25 cellular contexts compared by ENCODE assay signal in the genomic region with DNA sequence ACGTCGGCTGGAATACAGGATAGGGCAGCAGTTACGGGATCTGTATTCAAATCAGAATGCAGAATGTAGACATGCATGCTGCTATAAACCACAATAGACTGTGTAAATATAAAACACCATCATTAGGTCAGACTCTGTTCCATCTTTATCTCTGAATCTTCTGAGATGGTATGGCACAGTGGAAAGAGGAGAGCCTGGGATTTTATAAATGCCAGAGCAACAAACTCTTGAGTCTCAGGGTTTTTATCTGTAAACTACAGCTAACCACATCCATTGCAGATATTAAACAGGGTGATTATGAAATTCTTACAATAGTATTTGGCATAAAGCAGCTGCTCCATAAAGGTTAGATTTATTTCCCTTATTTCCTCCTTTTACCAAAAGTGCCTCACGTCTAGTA.
"Had no signal": no experiment of that assay in that cellular context is flagged by ENCODE, and none has a peak within 500 bp of the region (broad histone marks: within the 10 kb centered on the region; RNA-seq: fewer than 3 reads in every experiment).

No MANE protein-coding gene starts in this region.

- H3K4me3 Mint-ChIP-seq: neural crest cell; stimulated activated naive CD8-positive, alpha-beta T cell treated with anti-CD3 and anti-CD28 coated beads, Interleukin-15, amount 100 ng/mL, for 72 hours had no signal

- H3K27ac ChIP-seq: dorsolateral prefrontal cortex, esophagus muscularis mucosa, lower lobe of right lung, neutrophil, pancreas, right lobe of liver, suprapubic skin, transverse colon, upper lobe of right lung, vagina had no signal

- H3K4me1 ChIP-seq: esophagus muscularis mucosa, lower lobe of right lung, pancreas, right lobe of liver, suprapubic skin, transverse colon, upper lobe of right lung, vagina had no signal

- H3K4me3 ChIP-seq: dorsolateral prefrontal cortex, esophagus muscularis mucosa, lower lobe of right lung, pancreas, right lobe of liver, smooth muscle cell, suprapubic skin, transverse colon, upper lobe of right lung, vagina had no signal

- H3K4me1 Mint-ChIP-seq: neural crest cell had no signal

- H3K27me3 ChIP-seq: dorsolateral prefrontal cortex, esophagus muscularis mucosa, neutrophil, pancreas, right lobe of liver, suprapubic skin, transverse colon, upper lobe of right lung, vagina had no signal

- DNase-seq: cortex of kidney; dorsolateral prefrontal cortex; effector CD4-positive, alpha-beta T cell; hypothalamus; immature natural killer cell; left ventricle myocardium superior; lower lobe of right lung; pancreas; retina; right lobe of liver; stimulated activated CD4-positive, alpha-beta T cell treated with anti-CD3 and anti-CD28 coated beads, Interleukin-12 subunit alpha, Interleukin-12 subunit beta, amount 100 ng/mL, for 4 hours; stimulated activated CD4-positive, alpha-beta T cell treated with anti-CD3 and anti-CD28 coated beads, Interleukin-1b, Interleukin-23, amount 100 ng/mL, for 48 hours; stimulated activated CD4-positive, alpha-beta T cell treated with anti-CD3 and anti-CD28 coated beads, Interleukin-4, amount 100 ng/mL, for 1 hour; stimulated activated CD8-positive, alpha-beta memory T cell treated with anti-CD3 and anti-CD28 coated beads, Interleukin-4, amount 100 ng/mL, for 48 hours; stimulated activated naive CD4-positive, alpha-beta T cell; stimulated activated naive CD8-positive, alpha-beta T cell treated with anti-CD3 and anti-CD28 coated beads, Interleukin-15, amount 100 ng/mL, for 72 hours; transverse colon; upper lobe of right lung had no signal

- ATAC-seq: left ventricle myocardium superior; lower lobe of right lung; pancreas; right lobe of liver; stimulated activated naive CD8-positive, alpha-beta T cell treated with anti-CD3 and anti-CD28 coated beads, Interleukin-15, amount 100 ng/mL, for 72 hours; upper lobe of right lung had no signal

- H3K4me2 ChIP-seq: smooth muscle cell had no signal

- H3K36me3 ChIP-seq: lower lobe of right lung, neutrophil, pancreas, right lobe of liver, suprapubic skin, transverse colon, upper lobe of right lung, vagina had no signal

- H3K27ac Mint-ChIP-seq: natural killer cell treated with Interleukin-12 subunit alpha and Interleukin-12 subunit beta and Interleukin-15 and Interleukin-18, amount 100 ng/mL, for 72 hours; stimulated activated naive CD8-positive, alpha-beta T cell treated with anti-CD3 and anti-CD28 coated beads, Interleukin-15, amount 100 ng/mL, for 72 hours had no signal

- H3K9me3 ChIP-seq: lower lobe of right lung, neutrophil, pancreas, right lobe of liver, upper lobe of right lung, vagina had no signal
